Comparison of ENCODE assay signal across 28 cellular contexts in genomic region chr7:81789406-81790139, GRCh38. TPM values are rescaled to one million over a fixed set of nuclear protein-coding genes. Genes with fewer than 3 reads are reported as not detected.
DNase-seq lines count a peak whose midpoint lies in the region; ATAC-seq and TF ChIP-seq lines count a peak whose summit lies in the region.
"Had no signal": no experiment of that assay in that cellular context is flagged by ENCODE, and none has a peak within 500 bp of the region (broad histone marks: within the 10 kb centered on the region; RNA-seq: fewer than 3 reads in every experiment).

No MANE protein-coding gene starts in this region.

- peak overlapping the region; percentile 27 for H3K27ac Mint-ChIP-seq in neural progenitor cell
- H3K27ac Mint-ChIP-seq: B cell; HFFc6; stimulated activated memory B cell treated with anti-CD40 and anti-IgM and Interleukin-4, amounts not matched to agents 10 μg/mL and 1 μg/mL and 100 μg/mL, for 72 hours had no signal

- H4K20me1 ChIP-seq in BLaER1 treated with 17β-estradiol and CSF1 and Interleukin-3, amounts not matched to agents 10 nM and 100 nM, result no peaks in the 10 kb centered on the region
- no peaks in the 10 kb centered on the region for H4K20me1 ChIP-seq in neural progenitor cell (ENCODE audit: low read depth)

- peaks cover 2% of the 10 kb centered on the region for H3K9me3 Mint-ChIP-seq in neural progenitor cell
- H3K9me3 Mint-ChIP-seq: HFFc6; stimulated activated memory B cell treated with anti-CD40 and anti-IgM and Interleukin-4, amounts not matched to agents 10 μg/mL and 1 μg/mL and 100 μg/mL, for 72 hours had no signal

- H3K4me3 ChIP-seq in BLaER1 treated with 17β-estradiol and CSF1 and Interleukin-3, amounts not matched to agents 10 nM and 100 nM, result no peak overlapping the region; a peak in 1 of 20 replicates
- H3K4me3 ChIP-seq in neural progenitor cell, result no peak overlapping the region
- H3K4me3 ChIP-seq: GM12878, spleen had no signal

- no peaks in the 10 kb centered on the region for H3F3A ChIP-seq in neural progenitor cell (ENCODE audit: low read depth)

- peak; percentile 54 for DNase-seq in amniotic epithelial cell (ENCODE audit: low read depth)
- peak; percentile 74 for DNase-seq in fibroblast of peridontal ligament (ENCODE audit: extremely low read depth)
- no peak for DNase-seq in neural progenitor cell (ENCODE audit: low spot score)
- no peak for DNase-seq in NCI-H1048 (lab: John Stamatoyannopoulos, UW)
- DNase-seq in GM19240 (ENCODE audit: insufficient read length, low spot score), result no peak
- DNase-seq in mesenteric fat pad (ENCODE audit: low spot score), result no peak
- DNase-seq: activated CD4-positive, alpha-beta T cell treated with anti-CD3 and anti-CD28 coated beads, Interleukin-2, amount 50 U/mL, for 1 hour; activated naive CD4-positive, alpha-beta T cell treated with anti-CD3 and anti-CD28 coated beads, Interleukin-2, amount 50 U/mL, for 16 hours; DMS79; effector CD4-positive, alpha-beta T cell; HFFc6; hypothalamus; MM.1S; NCI-H1417 treated with DMSO at 0.1 percent for 48 hours; NCI-H2081 treated with DMSO at 0.1 percent for 48 hours; NCI-H446 treated with DMSO at 0.1 percent for 48 hours; nucleus accumbens; OCI-M1; retina; spleen; stimulated activated CD4-positive, alpha-beta T cell treated with anti-CD3 and anti-CD28 coated beads, Interleukin-4, amount 100 ng/mL, for 1 hour; WERI-Rb-1 had no signal

- TF ChIP-seq CTCF in neural progenitor cell (IDR thresholded peaks at IDR 0.05), result no peak

- peak overlapping the region; percentile 47 to 87 (median 82) for H3K27ac ChIP-seq in BLaER1 treated with 17β-estradiol and CSF1 and Interleukin-3, amounts not matched to agents 10 nM and 100 nM
- H3K27ac ChIP-seq in neural progenitor cell, result no peak overlapping the region
- H3K27ac ChIP-seq: WERI-Rb-1 had no signal

- peaks cover 0 to 14% (median 8%) of the 10 kb centered on the region in 11 experiments; a peak in 15 of 22 replicates for H3K9me3 ChIP-seq in BLaER1 treated with 17β-estradiol and CSF1 and Interleukin-3, amounts not matched to agents 10 nM and 100 nM (replicated peaks in 1 of 11)
- H3K9me3 ChIP-seq in neural progenitor cell (ENCODE audit: low read depth), result no peaks in the 10 kb centered on the region
- H3K9me3 ChIP-seq: spleen had no signal

- H3K4me1 ChIP-seq in BLaER1 treated with 17β-estradiol and CSF1 and Interleukin-3, amounts not matched to agents 10 nM and 100 nM, result peaks cover 62 to 77% (median 71%) of the 10 kb centered on the region in 10 experiments
- peaks cover 9% of the 10 kb centered on the region for H3K4me1 ChIP-seq in neural progenitor cell

- no peaks in the 10 kb centered on the region for H3K27me3 ChIP-seq in BLaER1 treated with 17β-estradiol and CSF1 and Interleukin-3, amounts not matched to agents 10 nM and 100 nM
- no peaks in the 10 kb centered on the region for H3K27me3 ChIP-seq in neural progenitor cell
- H3K27me3 ChIP-seq: spleen had no signal

- H3K79me2 ChIP-seq in neural progenitor cell (ENCODE audit: low read depth), result no peaks in the 10 kb centered on the region

- peak overlapping the region in 8 of 11 experiments; percentile 4 to 57 (median 32); a peak in 11 of 22 replicates for H3K9ac ChIP-seq in BLaER1 treated with 17β-estradiol and CSF1 and Interleukin-3, amounts not matched to agents 10 nM and 100 nM
- H3K9ac ChIP-seq in neural progenitor cell, result no peak overlapping the region

- H3K4me1 Mint-ChIP-seq in neural progenitor cell, result peaks cover 29% of the 10 kb centered on the region
- H3K4me1 Mint-ChIP-seq: B cell; stimulated activated memory B cell treated with anti-CD40 and anti-IgM and Interleukin-4, amounts not matched to agents 10 μg/mL and 1 μg/mL and 100 μg/mL, for 72 hours had no signal

- no peaks in the 10 kb centered on the region; a peak in 1 of 22 replicates for H3K36me3 ChIP-seq in BLaER1 treated with 17β-estradiol and CSF1 and Interleukin-3, amounts not matched to agents 10 nM and 100 nM
- no peaks in the 10 kb centered on the region for H3K36me3 ChIP-seq in neural progenitor cell
- H3K36me3 ChIP-seq: spleen, WERI-Rb-1 had no signal

- H3K27me3 Mint-ChIP-seq in neural progenitor cell (ENCODE audit: insufficient read depth, low read depth), result no peaks in the 10 kb centered on the region
- H3K27me3 Mint-ChIP-seq: B cell; stimulated activated memory B cell treated with anti-CD40 and anti-IgM and Interleukin-4, amounts not matched to agents 10 μg/mL and 1 μg/mL and 100 μg/mL, for 72 hours had no signal

- no peaks in the 10 kb centered on the region for H3K36me3 Mint-ChIP-seq in neural progenitor cell
- H3K36me3 Mint-ChIP-seq: stimulated activated memory B cell treated with anti-CD40 and anti-IgM and Interleukin-4, amounts not matched to agents 10 μg/mL and 1 μg/mL and 100 μg/mL, for 72 hours had no signal

- no peak overlapping the region for H3K4me3 Mint-ChIP-seq in neural progenitor cell
- H3K4me3 Mint-ChIP-seq: B cell; HFFc6; stimulated activated memory B cell treated with anti-CD40 and anti-IgM and Interleukin-4, amounts not matched to agents 10 μg/mL and 1 μg/mL and 100 μg/mL, for 72 hours had no signal

- no peak for ATAC-seq in activated CD4-positive, CD25-positive, alpha-beta regulatory T cell treated with anti-CD3 and anti-CD28 coated beads, Interleukin-2, amount 50 U/mL, for 24 hours
- ATAC-seq: GM12878; stimulated activated memory B cell treated with anti-CD40 and anti-IgM and Interleukin-4, amounts not matched to agents 10 μg/mL and 1 μg/mL and 100 μg/mL, for 72 hours had no signal

- H3K4me2 ChIP-seq in BLaER1 treated with 17β-estradiol and CSF1 and Interleukin-3, amounts not matched to agents 10 nM and 100 nM, result peak overlapping the region; percentile 57 to 82 (median 75)
- no peak overlapping the region for H3K4me2 ChIP-seq in neural progenitor cell

- no peak overlapping the region for H2AFZ ChIP-seq in neural progenitor cell (replicated peaks)

RNA-seq across cellular contexts. Expression of gene HGF, which starts 19.7 kb away (rescaled TPM):
- total RNA-seq in neural progenitor cell (ENCODE audit: low replicate concordance), result 0.09 and 0.22 TPM in 2 replicates
- 8.2 TPM for total RNA-seq in mesenteric fat pad
- total RNA-seq: B cell; T-helper 2 cell treated with Interferon-gamma antibody and Interleukin-4, amounts not matched to agents 100 ng/mL and 5 ng/mL, for 36 hours had no signal

Comparison
In these comparisons a context has a peak if more than half of its experiments do, and no peak if none do; other contexts are left out.
1. DNase-seq: peak in amniotic epithelial cell (single experiment) and fibroblast of peridontal ligament (single experiment); none in neural progenitor cell (single experiment), NCI-H1048 (single experiment), GM19240 (single experiment) and mesenteric fat pad (single experiment).